ENCODE assay signal across 15 cellular contexts in genomic region chrX:136336623-136337022, GRCh38. TPM values are rescaled to one million over a fixed set of nuclear protein-coding genes. Genes with fewer than 3 reads are reported as not detected.
DNase-seq lines count a peak whose midpoint lies in the region; ATAC-seq and TF ChIP-seq lines count a peak whose summit lies in the region.
"Had no signal": no experiment of that assay in that cellular context is flagged by ENCODE, and none has a peak within 500 bp of the region (broad histone marks: within the 10 kb centered on the region; RNA-seq: fewer than 3 reads in every experiment).

No MANE protein-coding gene starts in this region.

- H3K36me3 Mint-ChIP-seq in H9 (ENCODE audit: insufficient read depth in 1 of 3, low read depth in 3 of 3) = peaks cover 0 to 3% (median 0%) of the 10 kb centered on the region in 3 experiments; a peak in 1 of 7 replicates
- H3K36me3 Mint-ChIP-seq: CD8-positive, alpha-beta T cell had no signal

- H4K8ac ChIP-seq in H9 (replicated peaks; ENCODE audit: insufficient read length, low read depth, low read length) = no peak overlapping the region

- no peak overlapping the region for H4K5ac ChIP-seq in H9 (ENCODE audit: insufficient read length, low read depth, low read length)

- H2AFZ ChIP-seq in H9 (ENCODE audit: low read length) = no peak overlapping the region

- no peak overlapping the region for H3T11ph ChIP-seq in H9 (ENCODE audit: low read length)

- H3K23me2 ChIP-seq in H9 (ENCODE audit: insufficient read length, low read depth, low read length, poor library complexity, severe bottlenecking) = no peaks in the 10 kb centered on the region

- H3K4me3 ChIP-seq in AG10803 (ENCODE audit: low read length) (no peak overlapping the region), aorta (ENCODE audit: low read length in 2 of 2) (no peak overlapping the region), prostate gland (no peak overlapping the region), ascending aorta (no peak overlapping the region)
- H3K4me3 ChIP-seq: spleen, vagina had no signal

- no peak overlapping the region for H2BK15ac ChIP-seq in H9 (ENCODE audit: low read depth, low read length)

- H3K4me3 Mint-ChIP-seq in H9 = no peak overlapping the region
- H3K4me3 Mint-ChIP-seq: activated naive CD8-positive, alpha-beta T cell treated with anti-CD3 and anti-CD28 coated beads, Interleukin-2, amount 50 U/mL, for 24 hours; CD8-positive, alpha-beta T cell had no signal

- no peak overlapping the region for H3K56ac ChIP-seq in H9 (ENCODE audit: insufficient read length, low read depth, low read length)

- peak; percentile 31 for TF ChIP-seq CTCF in AG10803 (conservative IDR thresholded peaks at IDR 0.05; ENCODE audit: low read length)
- peak; percentile 57 for TF ChIP-seq CTCF in H9 (conservative IDR thresholded peaks at IDR 0.05)
- no peak for TF ChIP-seq CTCF in prostate gland (IDR thresholded peaks at IDR 0.05)
- no peak for TF ChIP-seq CTCF in ascending aorta (IDR thresholded peaks at IDR 0.05)

- H3K4me1 Mint-ChIP-seq in H9 = no peaks in the 10 kb centered on the region
- H3K4me1 Mint-ChIP-seq: activated naive CD8-positive, alpha-beta T cell treated with anti-CD3 and anti-CD28 coated beads, Interleukin-2, amount 50 U/mL, for 24 hours had no signal

- DNase-seq in AG10803 (ENCODE audit: low read depth) (no peak), H9 (no peak), amniotic epithelial cell (ENCODE audit: low read depth) (peak; percentile 2), iris pigment epithelial cell (ENCODE audit: low read depth) (peak; percentile 11), aorta (no peak), prostate gland (ENCODE audit: low spot score) (no peak), ascending aorta (ENCODE audit: low spot score in 2 of 2) (no peak)
- DNase-seq: activated CD8-positive, alpha-beta memory T cell treated with anti-CD3 and anti-CD28 coated beads for 24 hours; activated naive CD8-positive, alpha-beta T cell treated with anti-CD3 and anti-CD28 coated beads, Interleukin-2, amount 50 U/mL, for 24 hours; CD8-positive, alpha-beta T cell; NCI-H1105; spleen had no signal

- H3K27me3 ChIP-seq in H9 (ENCODE audit: insufficient read depth, low read length) = no peaks in the 10 kb centered on the region
- H3K27me3 ChIP-seq in aorta (ENCODE audit: control insufficient read depth in 1 of 2, insufficient read depth in 2 of 2, low read length in 1 of 2) = no peaks in the 10 kb centered on the region
- no peaks in the 10 kb centered on the region for H3K27me3 ChIP-seq in prostate gland (replicated peaks; ENCODE audit: insufficient read depth)
- no peaks in the 10 kb centered on the region for H3K27me3 ChIP-seq in ascending aorta
- H3K27me3 ChIP-seq: vagina had no signal

- intact Hi-C loops in aorta (cut with DNase I) = no loop called here
- intact Hi-C loops in prostate gland (cut with DNase I) = no loop called here
- intact Hi-C loops in ascending aorta (cut with DNase I) = no loop called here

- peaks cover 6% of the 10 kb centered on the region for H3K27me3 Mint-ChIP-seq in H9 (ENCODE audit: low read depth)

- H4K91ac ChIP-seq in H9 (ENCODE audit: insufficient read length, low read depth, low read length) = no peak overlapping the region

- H3K9me3 ChIP-seq in H9 (ENCODE audit: control insufficient read depth, low read depth, low read length) = peaks cover 13% of the 10 kb centered on the region
- H3K9me3 ChIP-seq in aorta (ENCODE audit: control insufficient read depth, low read length) = no peaks in the 10 kb centered on the region
- no peaks in the 10 kb centered on the region for H3K9me3 ChIP-seq in prostate gland
- peaks cover 0 to 8% of the 10 kb centered on the region in 2 donors for H3K9me3 ChIP-seq in ascending aorta
- H3K9me3 ChIP-seq: vagina had no signal

- no peaks in the 10 kb centered on the region for H4K20me1 ChIP-seq in H9 (ENCODE audit: control insufficient read depth, insufficient read depth, insufficient read length)

- no peak overlapping the region for H3K14ac ChIP-seq in H9 (ENCODE audit: insufficient read depth, low read length)

- H3K36me3 ChIP-seq in aorta (ENCODE audit: control insufficient read depth in 1 of 2, insufficient read depth in 2 of 2, low read length in 1 of 2) = no peaks in the 10 kb centered on the region
- H3K36me3 ChIP-seq in prostate gland = no peaks in the 10 kb centered on the region
- no peaks in the 10 kb centered on the region for H3K36me3 ChIP-seq in ascending aorta
- H3K36me3 ChIP-seq: spleen, vagina had no signal

- H3K9me3 Mint-ChIP-seq in H9 = peaks cover 40 to 45% of the 10 kb centered on the region in 2 experiments
- H3K9me3 Mint-ChIP-seq: activated naive CD8-positive, alpha-beta T cell treated with anti-CD3 and anti-CD28 coated beads, Interleukin-2, amount 50 U/mL, for 24 hours had no signal

- H3K18ac ChIP-seq in H9 (ENCODE audit: insufficient read length, low read depth, low read length) = no peak overlapping the region

- no peak overlapping the region for H2AK5ac ChIP-seq in H9 (ENCODE audit: insufficient read length, low read length)

- no peak overlapping the region for H2BK12ac ChIP-seq in H9 (ENCODE audit: insufficient read length, low read depth, low read length)

- no peaks in the 10 kb centered on the region for H3K79me2 ChIP-seq in H9 (ENCODE audit: insufficient read depth, low read length)

- H3K27ac ChIP-seq in H9 (ENCODE audit: insufficient read length, low read depth, low read length) (no peak overlapping the region), aorta (ENCODE audit: low read depth in 1 of 2, low read length in 2 of 2) (no peak overlapping the region), prostate gland (no peak overlapping the region), ascending aorta (no peak overlapping the region)
- H3K27ac ChIP-seq: spleen, vagina had no signal

- TF ChIP-seq POLR2A in prostate gland (IDR thresholded peaks at IDR 0.05) = no peak

- H3K27ac Mint-ChIP-seq in H9 = no peak overlapping the region
- H3K27ac Mint-ChIP-seq: activated naive CD8-positive, alpha-beta T cell treated with anti-CD3 and anti-CD28 coated beads, Interleukin-2, amount 50 U/mL, for 24 hours; CD8-positive, alpha-beta T cell had no signal

- WGBS in H9 (ENCODE audit: extremely low coverage, insufficient read length, low lambda C conversion rate) = no CpG with 5 or more reads among the region's 1 CpG
- 73 to 87% methylated on average over 1 of the region's 1 CpG for WGBS in aorta, 2 donors
- WGBS in prostate gland = 100% methylated on average over 1 of the region's 1 CpG

- no peak overlapping the region for H3K4ac ChIP-seq in H9 (ENCODE audit: low read depth, low read length)

- H3K9ac ChIP-seq in H9 (ENCODE audit: extremely low read depth, insufficient read length, low read length) = no peak overlapping the region

- no peak overlapping the region for H3K23ac ChIP-seq in H9 (ENCODE audit: insufficient read length, low read depth, low read length)

- H3K4me2 ChIP-seq in H9 (ENCODE audit: insufficient read depth, insufficient read length, low read length) = no peak overlapping the region

- H2BK20ac ChIP-seq in H9 (ENCODE audit: low read depth, low read length, poor library complexity, severe bottlenecking) = no peak overlapping the region

- no peaks in the 10 kb centered on the region for H3K4me1 ChIP-seq in H9 (ENCODE audit: insufficient read depth, low read length)
- no peaks in the 10 kb centered on the region for H3K4me1 ChIP-seq in aorta (ENCODE audit: control insufficient read depth in 1 of 2, insufficient read depth in 2 of 2, low read length in 2 of 2)
- no peaks in the 10 kb centered on the region for H3K4me1 ChIP-seq in prostate gland (replicated peaks)
- no peaks in the 10 kb centered on the region for H3K4me1 ChIP-seq in ascending aorta
- H3K4me1 ChIP-seq: spleen, vagina had no signal

- H3K79me1 ChIP-seq in H9 (ENCODE audit: insufficient read depth, low read depth, low read length, poor library complexity, severe bottlenecking) = no peaks in the 10 kb centered on the region

- ATAC-seq in aorta (ENCODE audit: low FRiP score) = no peak
- ATAC-seq in HG03354 (IDR thresholded peaks at IDR 0.05; ENCODE audit: poor library complexity, severe bottlenecking, unreplicated experiment) = no peak
- ATAC-seq: activated naive CD8-positive, alpha-beta T cell treated with anti-CD3 and anti-CD28 coated beads, Interleukin-2, amount 50 U/mL, for 24 hours; CD8-positive, alpha-beta T cell had no signal

- no peak overlapping the region for H2BK5ac ChIP-seq in H9 (ENCODE audit: insufficient read length, low read length)

- H2BK120ac ChIP-seq in H9 (ENCODE audit: low read depth, low read length, poor library complexity, severe bottlenecking) = no peak overlapping the region

RNA-seq across cellular contexts. Expression of gene ADGRG4, which starts 35.9 kb away (rescaled TPM):
- total RNA-seq in H9 (2021) (not detected in 2 replicates), aorta (1 to 10 TPM in 1 of 2 donors, under 1 TPM in 1; 0.32 to 1.5 TPM), prostate gland (under 1 TPM in 1 of 2 donors, not detected in 1; 0.23 TPM), ascending aorta (0.75 TPM)
- polyA plus RNA-seq in aorta = not detected
- total RNA-seq: CD8-positive, alpha-beta T cell; T-helper 2 cell treated with Interferon-gamma antibody and Interleukin-4, amounts not matched to agents 100 ng/mL and 5 ng/mL, for 36 hours had no signal

Comparison
In these comparisons a context has a peak if more than half of its experiments do, and no peak if none do; other contexts are left out.
1. DNase-seq: peak in amniotic epithelial cell (single experiment) and iris pigment epithelial cell (single experiment); none in AG10803 (single experiment), H9 (single experiment), aorta (0 of 2), prostate gland (single experiment) and ascending aorta (0 of 2).
2. CTCF ChIP-seq: peak in AG10803 (single experiment) and H9 (single experiment); none in prostate gland (0 of 4) and ascending aorta (0 of 3).